In genomic region chr4:148058160-148058859, GRCh38 we compare ENCODE assay signal across 18 cellular contexts.
DNase-seq lines count a peak whose midpoint lies in the region; ATAC-seq, FAIRE-seq and TF ChIP-seq lines count a peak whose summit lies in the region.
"Had no signal": no experiment of that assay in that cellular context is flagged by ENCODE, and none has a peak within 500 bp of the region (broad histone marks: within the 10 kb centered on the region; RNA-seq: fewer than 3 reads in every experiment).

No MANE protein-coding gene starts in this region.

- CTCF ChIA-PET in HepG2 (lab: Yijun Ruan, JAX; ENCODE audit: low intra/inter-chr PET ratio, low total read pairs) = no interaction called here
- CTCF ChIA-PET in activated naive CD4-positive, alpha-beta T cell treated with anti-CD3 and anti-CD28 coated beads, Interleukin-2, amount 10 ng/mL, durations not matched to agents 7 days and 5 days (lab: Charles Lee) = no interaction called here

- no peaks in the 10 kb centered on the region for H3K9me3 ChIP-seq in liver (ENCODE audit: control insufficient read depth in 4 of 4, low read length in 3 of 4)
- H3K9me3 ChIP-seq in HepG2 (ENCODE audit: low read length) = no peaks in the 10 kb centered on the region
- H3K9me3 ChIP-seq in astrocyte (ENCODE audit: insufficient read depth, low read depth, low read length) = no peaks in the 10 kb centered on the region
- no peaks in the 10 kb centered on the region for H3K9me3 ChIP-seq in keratinocyte (ENCODE audit: control insufficient read depth, low read depth, low read length)
- no peaks in the 10 kb centered on the region for H3K9me3 ChIP-seq in WERI-Rb-1 (ENCODE audit: severe bottlenecking)
- H3K9me3 ChIP-seq: Caco-2 had no signal

- H3K36me3 Mint-ChIP-seq in astrocyte (ENCODE audit: low read depth, unreplicated experiment) = peaks cover 7% of the 10 kb centered on the region
- peaks cover 33% of the 10 kb centered on the region for H3K36me3 Mint-ChIP-seq in activated naive CD4-positive, alpha-beta T cell treated with anti-CD3 and anti-CD28 coated beads, Interleukin-2, amount 10 ng/mL, durations not matched to agents 7 days and 5 days

- DNase-seq in HepG2 (ENCODE audit: low spot score) = no peak
- DNase-seq in astrocyte (ENCODE audit: low read depth) = no peak
- DNase-seq in keratinocyte (ENCODE audit: low read depth, low spot score) = no peak
- DNase-seq in superior temporal gyrus (ENCODE audit: extremely low spot score) = peak; percentile 61
- no peak for DNase-seq in SHP77 treated with DMSO at 0.1 percent for 48 hours (lab: John Stamatoyannopoulos, UW)
- no peak for DNase-seq in WERI-Rb-1
- DNase-seq in activated naive CD4-positive, alpha-beta T cell treated with anti-CD3 and anti-CD28 coated beads, Interleukin-2, amount 10 ng/mL, durations not matched to agents 7 days and 5 days = no peak
- DNase-seq: ACHN; activated CD8-positive, alpha-beta memory T cell treated with anti-CD3 and anti-CD28 coated beads, Interleukin-2, amount 50 U/mL, for 48 hours; activated naive CD4-positive, alpha-beta T cell treated with anti-CD3 and anti-CD28 coated beads for 36 hours; Caco-2; NCI-H1694; NCI-H345; retina; T-helper 2 cell had no signal

- intact Hi-C loops in HepG2 (cut with micrococcal nuclease; ENCODE audit: unreplicated experiment) = no loop called here

- POLR2A ChIA-PET in HepG2 (lab: Yijun Ruan, JAX) = no interaction called here

- dilution Hi-C loops in keratinocyte (cut with MboI; ENCODE audit: extremely low pct_ligation_motif_present, low sequenced_read_pairs) = no loop called here

- no TSS peak for BruUV-seq in HepG2 (replicated peaks; lab: Mats Ljungman, UMichigan)

- peak overlapping the region; percentile 51 to 72 for H3K27ac ChIP-seq in liver (ENCODE audit: low read depth in 1 of 2, low read length in 2 of 2)
- H3K27ac ChIP-seq in HepG2 (ENCODE audit: extremely low read length, insufficient read depth, low read length) = no peak overlapping the region
- no peak overlapping the region for H3K27ac ChIP-seq in astrocyte (ENCODE audit: low read depth, low read length)
- H3K27ac ChIP-seq in keratinocyte (ENCODE audit: control insufficient read depth, insufficient read depth, low read length) = no peak overlapping the region
- H3K27ac ChIP-seq in WERI-Rb-1 = no peak overlapping the region

- H3K27me3 Mint-ChIP-seq in astrocyte (ENCODE audit: low read depth, unreplicated experiment) = no peaks in the 10 kb centered on the region
- no peaks in the 10 kb centered on the region for H3K27me3 Mint-ChIP-seq in activated naive CD4-positive, alpha-beta T cell treated with anti-CD3 and anti-CD28 coated beads, Interleukin-2, amount 10 ng/mL, durations not matched to agents 7 days and 5 days

- no peak for TF ChIP-seq POLR2A in HepG2 (IDR thresholded peaks at IDR 0.05; ENCODE audit: insufficient read depth in 1 of 2, low read depth in 2 of 2, low read length in 2 of 2)

- H3K9ac ChIP-seq in liver (ENCODE audit: low read depth in 1 of 2, low read length in 2 of 2) (peak overlapping the region in 1 of 2 donors; percentile 18), HepG2 (ENCODE audit: insufficient read depth, low read depth, low read length) (no peak overlapping the region), astrocyte (ENCODE audit: low read length) (no peak overlapping the region), keratinocyte (ENCODE audit: control insufficient read depth, extremely low read depth, insufficient read depth, low read length) (no peak overlapping the region)

- no peak for TF ChIP-seq RAD21 in liver (IDR thresholded peaks at IDR 0.05)
- TF ChIP-seq RAD21 in HepG2 (CRISPR knock-in tag; IDR thresholded peaks at IDR 0.05) = no peak

- 68% methylated on average over 11 of the region's 11 CpGs for WGBS in liver
- 63% methylated on average over 11 of the region's 11 CpGs for WGBS in HepG2 (ENCODE audit: low lambda C conversion rate)

- in situ Hi-C loops in HepG2 (cut with HindIII; ENCODE audit: extremely low pct_ligation_motif_present, low pct_unique_long_range_greater_than_20kb) = no loop called here

- ATAC-seq in HepG2 = no peak
- ATAC-seq: HCT116 had no signal

- H4K20me1 ChIP-seq in HepG2 (ENCODE audit: insufficient read depth, low read length) (no peaks in the 10 kb centered on the region), astrocyte (ENCODE audit: insufficient read depth, low read length) (peaks cover 31% of the 10 kb centered on the region), keratinocyte (ENCODE audit: control insufficient read depth, extremely low read depth, insufficient read depth, low read length) (no peaks in the 10 kb centered on the region)

- H3K79me2 ChIP-seq in HepG2 (ENCODE audit: insufficient read depth, low read length) (no peaks in the 10 kb centered on the region), astrocyte (ENCODE audit: insufficient read depth, low read length) (peaks cover 7% of the 10 kb centered on the region), keratinocyte (ENCODE audit: control insufficient read depth, insufficient read depth, low read length) (no peaks in the 10 kb centered on the region)

- H3K9me3 Mint-ChIP-seq in astrocyte (ENCODE audit: unreplicated experiment) = no peaks in the 10 kb centered on the region
- H3K9me3 Mint-ChIP-seq in activated naive CD4-positive, alpha-beta T cell treated with anti-CD3 and anti-CD28 coated beads, Interleukin-2, amount 10 ng/mL, durations not matched to agents 7 days and 5 days = peaks cover 12% of the 10 kb centered on the region

- H3K27ac Mint-ChIP-seq in astrocyte (ENCODE audit: unreplicated experiment) = no peak overlapping the region
- no peak overlapping the region for H3K27ac Mint-ChIP-seq in activated naive CD4-positive, alpha-beta T cell treated with anti-CD3 and anti-CD28 coated beads, Interleukin-2, amount 10 ng/mL, durations not matched to agents 7 days and 5 days
- H3K27ac Mint-ChIP-seq: activated naive CD4-positive, alpha-beta T cell treated with anti-CD3 and anti-CD28 coated beads for 36 hours had no signal

- H3K36me3 ChIP-seq in liver (ENCODE audit: control insufficient read depth in 4 of 4, insufficient read depth in 3 of 4, low read depth in 1 of 4, low read length in 3 of 4) = no peaks in the 10 kb centered on the region
- no peaks in the 10 kb centered on the region for H3K36me3 ChIP-seq in HepG2 (replicated peaks in 1 of 2; ENCODE audit: control insufficient read depth in 1 of 2, insufficient read depth in 2 of 2, low read length in 2 of 2)
- no peaks in the 10 kb centered on the region for H3K36me3 ChIP-seq in astrocyte (ENCODE audit: insufficient read depth, low read length)
- H3K36me3 ChIP-seq in keratinocyte (ENCODE audit: control insufficient read depth in 2 of 2, extremely low read depth in 1 of 2, insufficient read depth in 2 of 2, low read length in 2 of 2) = peaks cover 0 to 2% of the 10 kb centered on the region in 2 experiments
- H3K36me3 ChIP-seq in WERI-Rb-1 = no peaks in the 10 kb centered on the region; the same call in 1 of the 2 replicates

- no peak overlapping the region for H3K4me2 ChIP-seq in HepG2 (ENCODE audit: low read depth, low read length)
- no peak overlapping the region for H3K4me2 ChIP-seq in astrocyte (ENCODE audit: low read length)
- H3K4me2 ChIP-seq in keratinocyte (ENCODE audit: control insufficient read depth, extremely low read depth, insufficient read depth, low read depth, low read length) = no peak overlapping the region

- H2AFZ ChIP-seq in HepG2 (ENCODE audit: low read length) (no peak overlapping the region), astrocyte (ENCODE audit: low read depth, low read length) (no peak overlapping the region), keratinocyte (ENCODE audit: control insufficient read depth, low read length) (no peak overlapping the region)

- no peaks in the 10 kb centered on the region for H3K27me3 ChIP-seq in liver (ENCODE audit: control insufficient read depth in 4 of 4, insufficient read depth in 4 of 4, low read length in 3 of 4)
- no peaks in the 10 kb centered on the region for H3K27me3 ChIP-seq in HepG2 (ENCODE audit: control insufficient read depth in 1 of 2, insufficient read depth in 2 of 2, low read length in 2 of 2)
- H3K27me3 ChIP-seq in astrocyte (ENCODE audit: insufficient read depth, low read length) = no peaks in the 10 kb centered on the region
- no peaks in the 10 kb centered on the region for H3K27me3 ChIP-seq in keratinocyte (ENCODE audit: control insufficient read depth, extremely low read depth, insufficient read depth, low read length)
- no peaks in the 10 kb centered on the region for H3K27me3 ChIP-seq in WERI-Rb-1 (ENCODE audit: insufficient read depth, low read depth, severe bottlenecking)

- TF ChIP-seq EP300 in HepG2 (IDR thresholded peaks at IDR 0.05; ENCODE audit: low read depth in 2 of 2, low read length in 2 of 2) (no peak), HepG2 (CRISPR knock-in tag; IDR thresholded peaks at IDR 0.05; ENCODE audit: borderline replicate concordance) (no peak)

- TF ChIP-seq CTCF in liver (IDR thresholded peaks at IDR 0.05; ENCODE audit: low read depth, low read length, missing input control) (no peak), HepG2 (CRISPR knock-in tag; IDR thresholded peaks at IDR 0.05) (no peak), astrocyte (IDR thresholded peaks at IDR 0.05; ENCODE audit: insufficient read depth, low read depth, low read length) (no peak), keratinocyte (optimal IDR thresholded peaks at IDR 0.05 in 1 of 3, IDR thresholded peaks at IDR 0.05 in 1 of 3, conservative IDR thresholded peaks at IDR 0.05 in 1 of 3; ENCODE audit: extremely low read depth in 1 of 3, insufficient read depth in 2 of 3, low read length in 3 of 3) (no peak), WERI-Rb-1 (IDR thresholded peaks at IDR 0.05; ENCODE audit: low read depth, low read length) (no peak)

- no peak overlapping the region for H3K4me3 Mint-ChIP-seq in astrocyte (ENCODE audit: unreplicated experiment)
- no peak overlapping the region for H3K4me3 Mint-ChIP-seq in activated naive CD4-positive, alpha-beta T cell treated with anti-CD3 and anti-CD28 coated beads, Interleukin-2, amount 10 ng/mL, durations not matched to agents 7 days and 5 days
- H3K4me3 Mint-ChIP-seq: activated naive CD4-positive, alpha-beta T cell treated with anti-CD3 and anti-CD28 coated beads for 36 hours had no signal

- H3K4me3 ChIP-seq in liver (ENCODE audit: low read depth in 1 of 3, low read length in 3 of 3) (no peak overlapping the region), HepG2 (replicated peaks in 1 of 3; ENCODE audit: insufficient read depth in 1 of 3, low read depth in 2 of 3, low read length in 3 of 3) (no peak overlapping the region), astrocyte (ENCODE audit: insufficient read depth, low read depth, low read length) (no peak overlapping the region), keratinocyte (ENCODE audit: control insufficient read depth in 2 of 3, extremely low read depth in 1 of 3, insufficient read depth in 2 of 3, low read depth in 1 of 3, low read length in 3 of 3) (no peak overlapping the region), WERI-Rb-1 (ENCODE audit: low read depth, low read length) (no peak overlapping the region)
- H3K4me3 ChIP-seq: lung had no signal

- H3K4me1 ChIP-seq in liver (ENCODE audit: control insufficient read depth in 4 of 4, insufficient read depth in 4 of 4, low read length in 3 of 4) (peaks cover 0 to 45% (median 23%) of the 10 kb centered on the region in 4 donors), HepG2 (ENCODE audit: insufficient read depth, low read length) (no peaks in the 10 kb centered on the region), astrocyte (ENCODE audit: insufficient read depth, low read length) (no peaks in the 10 kb centered on the region), keratinocyte (ENCODE audit: control insufficient read depth, extremely low read depth, insufficient read depth, low read length) (peaks cover 37% of the 10 kb centered on the region)
- H3K4me1 ChIP-seq: Caco-2 had no signal

- no peaks in the 10 kb centered on the region for H3K9me1 ChIP-seq in keratinocyte (ENCODE audit: control insufficient read depth, extremely low read depth, insufficient read depth, low read length)

- H3K4me1 Mint-ChIP-seq in astrocyte (ENCODE audit: low read depth, unreplicated experiment) = peaks cover 27% of the 10 kb centered on the region
- peaks cover 88% of the 10 kb centered on the region for H3K4me1 Mint-ChIP-seq in activated naive CD4-positive, alpha-beta T cell treated with anti-CD3 and anti-CD28 coated beads, Interleukin-2, amount 10 ng/mL, durations not matched to agents 7 days and 5 days

- FAIRE-seq in HepG2 (lab: Jason Lieb, UNC) (no peak), astrocyte (lab: Jason Lieb, UNC) (peak; percentile 26), keratinocyte (lab: Jason Lieb, UNC) (peak; percentile 20)

Comparison
In these comparisons a context has a peak if more than half of its experiments do, and no peak if none do; other contexts are left out.
1. H3K27ac ChIP-seq: peak in liver (2 of 2); none in HepG2 (single experiment), astrocyte (single experiment), keratinocyte (single experiment) and WERI-Rb-1 (single experiment).